Comparison of ENCODE assay signal across 23 cellular contexts in the genomic region with DNA sequence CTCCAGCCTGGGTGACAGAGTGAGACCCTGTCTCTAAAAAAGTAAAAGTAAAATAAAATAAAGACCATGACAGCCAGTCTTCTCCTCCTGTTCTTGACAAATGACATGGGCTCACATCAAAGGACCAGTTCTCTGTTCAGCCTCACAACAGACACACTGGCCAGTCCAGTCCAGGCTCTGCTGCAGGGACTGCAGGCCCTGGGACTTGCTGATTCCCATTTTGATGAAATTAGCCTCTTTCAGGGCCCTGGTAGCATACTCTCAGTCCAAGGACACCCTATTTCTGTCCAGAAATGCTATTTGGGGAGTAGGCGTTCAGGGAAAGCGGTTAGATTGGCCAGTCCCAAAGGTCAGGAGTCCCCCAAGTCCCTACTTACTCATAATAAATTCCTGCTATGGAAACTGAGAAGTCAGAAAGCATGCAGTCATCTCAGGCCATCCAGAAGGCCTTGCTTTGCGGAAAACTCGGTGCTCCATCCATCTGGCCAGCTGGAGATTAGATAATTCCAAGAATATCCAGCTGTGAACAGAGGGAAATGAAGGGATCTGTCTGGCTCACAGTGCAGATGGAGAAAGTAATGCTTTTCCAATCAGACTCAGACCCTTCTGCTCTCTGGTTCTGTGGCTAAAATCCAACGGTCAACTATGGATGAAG.
"Had no signal": no experiment of that assay in that cellular context is flagged by ENCODE, and none has a peak within 500 bp of the region (broad histone marks: within the 10 kb centered on the region; RNA-seq: fewer than 3 reads in every experiment).

No MANE protein-coding gene starts in this region.

- H3K36me3 Mint-ChIP-seq: activated naive CD4-positive, alpha-beta T cell treated with anti-CD3 and anti-CD28 coated beads, Interleukin-2, amount 50 U/mL, for 24 hours; natural killer cell treated with Interleukin-12 subunit alpha and Interleukin-12 subunit beta and Interleukin-15 and Interleukin-18, amount 100 ng/mL, for 72 hours; stimulated activated memory B cell treated with anti-CD40 and anti-IgM and Interleukin-4, amounts not matched to agents 10 μg/mL and 1 μg/mL and 100 μg/mL, for 72 hours had no signal

- H3K4me3 Mint-ChIP-seq: activated B cell treated with CpG ODN at 0.5 μM for 24 hours; activated CD8-positive, alpha-beta T cell treated with anti-CD3 and anti-CD28 coated beads for 36 hours; activated naive CD4-positive, alpha-beta T cell treated with anti-CD3 and anti-CD28 coated beads, Interleukin-2, amount 50 U/mL, for 24 hours; activated naive CD8-positive, alpha-beta T cell treated with anti-CD3 and anti-CD28 coated beads, Interleukin-2, amount 50 U/mL, for 24 hours; activated T-cell treated with anti-CD3 and anti-CD28 coated beads, Interleukin-2, amount 50 U/mL, for 4 hours; activated T-helper 17 cell treated with anti-CD3 and anti-CD28 coated beads, Interleukin-2, amount 50 U/mL, for 72 hours; natural killer cell treated with Interleukin-12 subunit alpha and Interleukin-12 subunit beta and Interleukin-15 and Interleukin-18, amount 100 ng/mL, for 72 hours; stimulated activated memory B cell treated with anti-CD40 and anti-IgM and Interleukin-4, amounts not matched to agents 10 μg/mL and 1 μg/mL and 100 μg/mL, for 72 hours; stimulated activated naive CD8-positive, alpha-beta T cell treated with anti-CD3 and anti-CD28 coated beads, Interleukin-15, amount 100 ng/mL, for 72 hours had no signal

- H3K27ac Mint-ChIP-seq: activated B cell treated with CpG ODN at 0.5 μM for 24 hours; activated CD8-positive, alpha-beta T cell treated with anti-CD3 and anti-CD28 coated beads for 36 hours; activated naive CD4-positive, alpha-beta T cell treated with anti-CD3 and anti-CD28 coated beads, Interleukin-2, amount 50 U/mL, for 24 hours; activated naive CD8-positive, alpha-beta T cell treated with anti-CD3 and anti-CD28 coated beads, Interleukin-2, amount 50 U/mL, for 24 hours; activated T-helper 17 cell treated with anti-CD3 and anti-CD28 coated beads, Interleukin-2, amount 50 U/mL, for 72 hours; natural killer cell treated with Interleukin-12 subunit alpha and Interleukin-12 subunit beta and Interleukin-15 and Interleukin-18, amount 100 ng/mL, for 72 hours; stimulated activated memory B cell treated with anti-CD40 and anti-IgM and Interleukin-4, amounts not matched to agents 10 μg/mL and 1 μg/mL and 100 μg/mL, for 72 hours had no signal

- H3K4me1 Mint-ChIP-seq: activated B cell treated with CpG ODN at 0.5 μM for 24 hours; activated naive CD4-positive, alpha-beta T cell treated with anti-CD3 and anti-CD28 coated beads, Interleukin-2, amount 50 U/mL, for 24 hours; activated naive CD8-positive, alpha-beta T cell treated with anti-CD3 and anti-CD28 coated beads, Interleukin-2, amount 50 U/mL, for 24 hours; activated T-helper 17 cell treated with anti-CD3 and anti-CD28 coated beads, Interleukin-2, amount 50 U/mL, for 72 hours; stimulated activated memory B cell treated with anti-CD40 and anti-IgM and Interleukin-4, amounts not matched to agents 10 μg/mL and 1 μg/mL and 100 μg/mL, for 72 hours; stimulated activated naive CD8-positive, alpha-beta T cell treated with anti-CD3 and anti-CD28 coated beads, Interleukin-15, amount 100 ng/mL, for 72 hours had no signal

- DNase-seq: activated B cell treated with CpG ODN at 0.5 μM for 24 hours; activated CD4-positive, alpha-beta T cell treated with anti-CD3 and anti-CD28 coated beads, Interleukin-2, amount 50 U/mL, for 1 hour; activated CD8-positive, alpha-beta T cell treated with anti-CD3 and anti-CD28 coated beads for 36 hours; activated naive CD8-positive, alpha-beta T cell treated with anti-CD3 and anti-CD28 coated beads, Interleukin-2, amount 50 U/mL, for 24 hours; activated T-cell treated with anti-CD3 and anti-CD28 coated beads, Interleukin-2, amount 50 U/mL, for 4 hours; amygdala; central memory CD4-positive, alpha-beta T cell; foreskin keratinocyte; mucosa of descending colon; posterior cingulate gyrus; right lobe of liver; stimulated activated CD4-positive, alpha-beta T cell treated with anti-CD3 and anti-CD28 coated beads, Interleukin-12 subunit alpha, Interleukin-12 subunit beta, amount 100 ng/mL, for 4 hours; stimulated activated CD4-positive, alpha-beta T cell treated with anti-CD3 and anti-CD28 coated beads, Interleukin-4, amount 100 ng/mL, for 24 hours; stimulated activated naive CD8-positive, alpha-beta T cell treated with anti-CD3 and anti-CD28 coated beads, Interleukin-15, amount 100 ng/mL, for 72 hours; substantia nigra; T-helper 2 cell; thyroid gland; upper lobe of left lung had no signal

- ATAC-seq: activated CD8-positive, alpha-beta T cell treated with anti-CD3 and anti-CD28 coated beads for 36 hours; activated naive CD8-positive, alpha-beta T cell treated with anti-CD3 and anti-CD28 coated beads, Interleukin-2, amount 50 U/mL, for 24 hours; activated T-cell treated with anti-CD3 and anti-CD28 coated beads, Interleukin-2, amount 50 U/mL, for 4 hours; activated T-helper 17 cell treated with anti-CD3 and anti-CD28 coated beads, Interleukin-2, amount 50 U/mL, for 72 hours; esophagus mucosa; foreskin keratinocyte; mucosa of descending colon; natural killer cell treated with Interleukin-12 subunit alpha and Interleukin-12 subunit beta and Interleukin-15 and Interleukin-18, amount 100 ng/mL, for 72 hours; right lobe of liver; stimulated activated memory B cell treated with anti-CD40 and anti-IgM and Interleukin-4, amounts not matched to agents 10 μg/mL and 1 μg/mL and 100 μg/mL, for 72 hours; stimulated activated naive CD8-positive, alpha-beta T cell treated with anti-CD3 and anti-CD28 coated beads, Interleukin-15, amount 100 ng/mL, for 72 hours had no signal

- H3K9me3 Mint-ChIP-seq: activated CD8-positive, alpha-beta T cell treated with anti-CD3 and anti-CD28 coated beads for 36 hours; activated naive CD4-positive, alpha-beta T cell treated with anti-CD3 and anti-CD28 coated beads, Interleukin-2, amount 50 U/mL, for 24 hours; activated naive CD8-positive, alpha-beta T cell treated with anti-CD3 and anti-CD28 coated beads, Interleukin-2, amount 50 U/mL, for 24 hours; activated T-cell treated with anti-CD3 and anti-CD28 coated beads, Interleukin-2, amount 50 U/mL, for 4 hours; natural killer cell treated with Interleukin-12 subunit alpha and Interleukin-12 subunit beta and Interleukin-15 and Interleukin-18, amount 100 ng/mL, for 72 hours; stimulated activated naive CD8-positive, alpha-beta T cell treated with anti-CD3 and anti-CD28 coated beads, Interleukin-15, amount 100 ng/mL, for 72 hours had no signal
